In genomic region chr17:16987001-16987829, GRCh38 we compare ENCODE assay signal across 15 cellular contexts. TPM values are rescaled to one million over a fixed set of nuclear protein-coding genes. Genes with fewer than 3 reads are reported as not detected.
DNase-seq lines count a peak whose midpoint lies in the region; ATAC-seq and TF ChIP-seq lines count a peak whose summit lies in the region.
"Had no signal": no experiment of that assay in that cellular context is flagged by ENCODE, and none has a peak within 500 bp of the region (broad histone marks: within the 10 kb centered on the region; RNA-seq: fewer than 3 reads in every experiment).

No MANE protein-coding gene starts in this region.

- H3K27me3 Mint-ChIP-seq in activated CD4-positive, alpha-beta T cell treated with anti-CD3 and anti-CD28 coated beads, Interleukin-2, amount 10 ng/mL, durations not matched to agents 7 days and 5 days: no peaks in the 10 kb centered on the region
- no peaks in the 10 kb centered on the region for H3K27me3 Mint-ChIP-seq in activated CD4-positive, alpha-beta T cell treated with anti-CD3 and anti-CD28 coated beads, Interleukin-2, amount 10 ng/mL, durations not matched to agents 24 days and 14 days
- H3K27me3 Mint-ChIP-seq in central memory CD8-positive, alpha-beta T cell: no peaks in the 10 kb centered on the region
- H3K27me3 Mint-ChIP-seq in chondrocyte (ENCODE audit: low read depth): no peaks in the 10 kb centered on the region
- H3K27me3 Mint-ChIP-seq: activated CD4-positive, alpha-beta T cell treated with anti-CD3 and anti-CD28 coated beads for 36 hours had no signal

- H3K36me3 ChIP-seq in Karpas-422 (ENCODE audit: insufficient read depth, low read length): no peaks in the 10 kb centered on the region

- no peaks in the 10 kb centered on the region for H3K36me3 Mint-ChIP-seq in activated CD4-positive, alpha-beta T cell treated with anti-CD3 and anti-CD28 coated beads, Interleukin-2, amount 10 ng/mL, durations not matched to agents 7 days and 5 days (ENCODE audit: low read depth)
- H3K36me3 Mint-ChIP-seq in activated CD4-positive, alpha-beta T cell treated with anti-CD3 and anti-CD28 coated beads, Interleukin-2, amount 10 ng/mL, durations not matched to agents 24 days and 14 days (ENCODE audit: low read depth): no peaks in the 10 kb centered on the region
- peaks cover 7% of the 10 kb centered on the region for H3K36me3 Mint-ChIP-seq in central memory CD8-positive, alpha-beta T cell (ENCODE audit: insufficient read depth)
- H3K36me3 Mint-ChIP-seq in stimulated activated effector memory CD8-positive, alpha-beta T cell treated with anti-CD3 and anti-CD28 coated beads, Interleukin-12 subunit alpha, Interleukin-12 subunit beta, amount 100 ng/mL, for 72 hours: peaks cover 5% of the 10 kb centered on the region
- H3K36me3 Mint-ChIP-seq in chondrocyte (ENCODE audit: low read depth): no peaks in the 10 kb centered on the region

- POLR2A ChIA-PET in activated CD4-positive, alpha-beta T cell treated with anti-CD3 and anti-CD28 coated beads, Interleukin-2, amount 10 ng/mL, durations not matched to agents 7 days and 5 days (lab: Charles Lee): no interaction called here

- in situ Hi-C loops in GM13977 (cut with MboI; ENCODE audit: low pct_unique_long_range_greater_than_20kb, low sequenced_read_pairs, unreplicated experiment): no loop called here

- peak overlapping the region; percentile 57 for H3K4me2 ChIP-seq in Karpas-422 (ENCODE audit: low read depth, low read length, poor library complexity, severe bottlenecking)

- H2AFZ ChIP-seq in Karpas-422 (ENCODE audit: low read length): no peak overlapping the region

- intact Hi-C loops in activated CD4-positive, alpha-beta T cell treated with anti-CD3 and anti-CD28 coated beads, Interleukin-2, amount 10 ng/mL, durations not matched to agents 24 days and 14 days (cut with micrococcal nuclease): no loop called here

- peaks cover 50% of the 10 kb centered on the region for H3K4me1 Mint-ChIP-seq in activated CD4-positive, alpha-beta T cell treated with anti-CD3 and anti-CD28 coated beads, Interleukin-2, amount 10 ng/mL, durations not matched to agents 7 days and 5 days
- peaks cover 36% of the 10 kb centered on the region for H3K4me1 Mint-ChIP-seq in activated CD4-positive, alpha-beta T cell treated with anti-CD3 and anti-CD28 coated beads, Interleukin-2, amount 10 ng/mL, durations not matched to agents 24 days and 14 days
- H3K4me1 Mint-ChIP-seq in central memory CD8-positive, alpha-beta T cell: peaks cover 42% of the 10 kb centered on the region
- H3K4me1 Mint-ChIP-seq in stimulated activated effector memory CD8-positive, alpha-beta T cell treated with anti-CD3 and anti-CD28 coated beads, Interleukin-12 subunit alpha, Interleukin-12 subunit beta, amount 100 ng/mL, for 72 hours: peaks cover 63% of the 10 kb centered on the region
- peaks cover 15% of the 10 kb centered on the region for H3K4me1 Mint-ChIP-seq in chondrocyte (ENCODE audit: low read depth)

- H3K9me2 ChIP-seq in Karpas-422 (replicated peaks; ENCODE audit: insufficient read depth, low read length): no peaks in the 10 kb centered on the region

- H3K9me3 ChIP-seq in Karpas-422 (ENCODE audit: low read length): no peaks in the 10 kb centered on the region
- H3K9me3 ChIP-seq: psoas muscle had no signal

- no peak overlapping the region for H3K27ac ChIP-seq in Karpas-422 (ENCODE audit: low read length)
- H3K27ac ChIP-seq: psoas muscle had no signal

- H3K4me1 ChIP-seq in Karpas-422 (ENCODE audit: low read length): peaks cover 40% of the 10 kb centered on the region
- H3K4me1 ChIP-seq: psoas muscle had no signal

- H3K27me3 ChIP-seq in Karpas-422 (ENCODE audit: low read length): peaks cover 3% of the 10 kb centered on the region; the same call in 1 of the 2 replicates

- TF ChIP-seq CTCF in GM13977 (IDR thresholded peaks at IDR 0.05; ENCODE audit: extremely low read depth, insufficient read depth, missing control alignments) (no peak), chondrocyte (IDR thresholded peaks at IDR 0.05) (no peak)

- H3K4me3 Mint-ChIP-seq in activated CD4-positive, alpha-beta T cell treated with anti-CD3 and anti-CD28 coated beads, Interleukin-2, amount 10 ng/mL, durations not matched to agents 7 days and 5 days: no peak overlapping the region
- no peak overlapping the region for H3K4me3 Mint-ChIP-seq in activated CD4-positive, alpha-beta T cell treated with anti-CD3 and anti-CD28 coated beads, Interleukin-2, amount 10 ng/mL, durations not matched to agents 24 days and 14 days
- no peak overlapping the region for H3K4me3 Mint-ChIP-seq in central memory CD8-positive, alpha-beta T cell
- no peak overlapping the region for H3K4me3 Mint-ChIP-seq in stimulated activated effector memory CD8-positive, alpha-beta T cell treated with anti-CD3 and anti-CD28 coated beads, Interleukin-12 subunit alpha, Interleukin-12 subunit beta, amount 100 ng/mL, for 72 hours
- H3K4me3 Mint-ChIP-seq in chondrocyte (ENCODE audit: unreplicated experiment): no peak overlapping the region
- H3K4me3 Mint-ChIP-seq: activated CD4-positive, alpha-beta T cell treated with anti-CD3 and anti-CD28 coated beads for 36 hours had no signal

- no peaks in the 10 kb centered on the region for H3K9me3 Mint-ChIP-seq in activated CD4-positive, alpha-beta T cell treated with anti-CD3 and anti-CD28 coated beads, Interleukin-2, amount 10 ng/mL, durations not matched to agents 7 days and 5 days
- H3K9me3 Mint-ChIP-seq in activated CD4-positive, alpha-beta T cell treated with anti-CD3 and anti-CD28 coated beads, Interleukin-2, amount 10 ng/mL, durations not matched to agents 24 days and 14 days: no peaks in the 10 kb centered on the region
- H3K9me3 Mint-ChIP-seq in central memory CD8-positive, alpha-beta T cell: no peaks in the 10 kb centered on the region
- H3K9me3 Mint-ChIP-seq in stimulated activated effector memory CD8-positive, alpha-beta T cell treated with anti-CD3 and anti-CD28 coated beads, Interleukin-12 subunit alpha, Interleukin-12 subunit beta, amount 100 ng/mL, for 72 hours: no peaks in the 10 kb centered on the region
- H3K9me3 Mint-ChIP-seq in chondrocyte (ENCODE audit: low read depth): no peaks in the 10 kb centered on the region
- H3K9me3 Mint-ChIP-seq: activated T-cell treated with anti-CD3 and anti-CD28 coated beads, Interleukin-2, amount 50 U/mL, for 4 hours had no signal

- H3K9ac ChIP-seq in Karpas-422 (ENCODE audit: low read length): peak overlapping the region; percentile 26; the same call in 1 of the 2 replicates

- CTCF ChIA-PET in activated CD4-positive, alpha-beta T cell treated with anti-CD3 and anti-CD28 coated beads, Interleukin-2, amount 10 ng/mL, durations not matched to agents 7 days and 5 days (lab: Charles Lee): interaction anchor here (1.0 to 1.6 kb wide), 2 partner anchors 10 to 12 kb away, joined by 3 read pairs; no protein-coding TSS in a partner anchor

- no peak for ATAC-seq in central memory CD8-positive, alpha-beta T cell (replicated peaks; ENCODE audit: extremely low read depth, poor library complexity, severe bottlenecking)
- ATAC-seq in stimulated activated effector memory CD8-positive, alpha-beta T cell treated with anti-CD3 and anti-CD28 coated beads, Interleukin-12 subunit alpha, Interleukin-12 subunit beta, amount 100 ng/mL, for 72 hours: no peak
- no peak for ATAC-seq in GM18498 (IDR thresholded peaks at IDR 0.05; ENCODE audit: unreplicated experiment)

- H3K4me3 ChIP-seq in Karpas-422 (ENCODE audit: low read length): peak overlapping the region; percentile 37; the same call in 1 of the 2 replicates
- H3K4me3 ChIP-seq: psoas muscle had no signal

- peaks cover 4% of the 10 kb centered on the region; the same call in 1 of the 2 replicates for H4K20me1 ChIP-seq in Karpas-422 (ENCODE audit: insufficient read depth, low read depth, low read length)

- H3K79me2 ChIP-seq in Karpas-422 (ENCODE audit: low read length): no peaks in the 10 kb centered on the region

- H3K27ac Mint-ChIP-seq in activated CD4-positive, alpha-beta T cell treated with anti-CD3 and anti-CD28 coated beads, Interleukin-2, amount 10 ng/mL, durations not matched to agents 7 days and 5 days: peak overlapping the region; percentile 98
- no peak overlapping the region for H3K27ac Mint-ChIP-seq in activated CD4-positive, alpha-beta T cell treated with anti-CD3 and anti-CD28 coated beads, Interleukin-2, amount 10 ng/mL, durations not matched to agents 24 days and 14 days
- peak overlapping the region; percentile 71 for H3K27ac Mint-ChIP-seq in central memory CD8-positive, alpha-beta T cell (ENCODE audit: low read depth)
- H3K27ac Mint-ChIP-seq in stimulated activated effector memory CD8-positive, alpha-beta T cell treated with anti-CD3 and anti-CD28 coated beads, Interleukin-12 subunit alpha, Interleukin-12 subunit beta, amount 100 ng/mL, for 72 hours: peak overlapping the region; percentile 95
- no peak overlapping the region for H3K27ac Mint-ChIP-seq in chondrocyte (ENCODE audit: unreplicated experiment)

- DNase-seq in activated CD4-positive, alpha-beta T cell treated with anti-CD3 and anti-CD28 coated beads, Interleukin-2, amount 10 ng/mL, durations not matched to agents 7 days and 5 days: no peak
- no peak for DNase-seq in activated CD4-positive, alpha-beta T cell treated with anti-CD3 and anti-CD28 coated beads, Interleukin-2, amount 10 ng/mL, durations not matched to agents 24 days and 14 days
- DNase-seq in Karpas-422: no peak
- no peak for DNase-seq in central memory CD8-positive, alpha-beta T cell (ENCODE audit: low spot score in 2 of 2)
- DNase-seq in stimulated activated effector memory CD8-positive, alpha-beta T cell treated with anti-CD3 and anti-CD28 coated beads, Interleukin-12 subunit alpha, Interleukin-12 subunit beta, amount 100 ng/mL, for 72 hours (ENCODE audit: low spot score in 2 of 2): no peak
- DNase-seq in GM13977 (ENCODE audit: low spot score): no peak
- no peak for DNase-seq in chondrocyte (ENCODE audit: low spot score)
- DNase-seq: 8988T; activated CD4-positive, alpha-beta T cell treated with anti-CD3 and anti-CD28 coated beads for 36 hours; psoas muscle had no signal

RNA-seq across cellular contexts. Expression of gene TNFRSF13B, which starts 15.3 kb away (rescaled TPM):
- total RNA-seq in activated CD4-positive, alpha-beta T cell treated with anti-CD3 and anti-CD28 coated beads, Interleukin-2, amount 10 ng/mL, durations not matched to agents 7 days and 5 days: not detected
- not detected in 2 replicates for total RNA-seq in activated CD4-positive, alpha-beta T cell treated with anti-CD3 and anti-CD28 coated beads, Interleukin-2, amount 10 ng/mL, durations not matched to agents 24 days and 14 days
- not detected in 2 replicates for total RNA-seq in Karpas-422 (2014; rRNA removed; shearing (Covaris generic); ENCODE audit: low replicate concordance)
- not detected in 3 replicates for total RNA-seq in chondrocyte
- total RNA-seq: activated CD4-positive, alpha-beta T cell treated with anti-CD3 and anti-CD28 coated beads for 36 hours; epithelial cell of proximal tubule; myocyte; psoas muscle; subcutaneous adipose tissue had no signal

RNA-seq across cellular contexts. Expression of gene MPRIP, which starts 55.0 kb away (rescaled TPM):
- 100 to 1,000 TPM; 234 to 261 TPM for total RNA-seq in activated CD4-positive, alpha-beta T cell treated with anti-CD3 and anti-CD28 coated beads, Interleukin-2, amount 10 ng/mL, durations not matched to agents 7 days and 5 days
- total RNA-seq in activated CD4-positive, alpha-beta T cell treated with anti-CD3 and anti-CD28 coated beads, Interleukin-2, amount 10 ng/mL, durations not matched to agents 24 days and 14 days: 155 and 161 TPM in 2 replicates
- 44.1 and 49.3 TPM in 2 replicates for total RNA-seq in Karpas-422 (2014; rRNA removed; shearing (Covaris generic); ENCODE audit: low replicate concordance)
- 197 to 352 TPM (median 345 TPM) in 3 replicates for total RNA-seq in chondrocyte

Comparison
In these comparisons a context has a peak if more than half of its experiments do, and no peak if none do; other contexts are left out.
1. H3K27ac Mint-ChIP-seq: peak in activated CD4-positive, alpha-beta T cell treated with anti-CD3 and anti-CD28 coated beads, Interleukin-2, amount 10 ng/mL, durations not matched to agents 7 days and 5 days (single experiment), central memory CD8-positive, alpha-beta T cell (single experiment) and stimulated activated effector memory CD8-positive, alpha-beta T cell treated with anti-CD3 and anti-CD28 coated beads, Interleukin-12 subunit alpha, Interleukin-12 subunit beta, amount 100 ng/mL, for 72 hours (single experiment); none in activated CD4-positive, alpha-beta T cell treated with anti-CD3 and anti-CD28 coated beads, Interleukin-2, amount 10 ng/mL, durations not matched to agents 24 days and 14 days (single experiment) and chondrocyte (single experiment).